Comparison of ENCODE assay signal across 1 cellular context in genomic region chr1:3668585-3669300, GRCh38.
TF ChIP-seq lines count a peak whose summit lies in the region.

No MANE protein-coding gene starts in this region.

TF ChIP-seq in HepG2, 621 proteins besides CTCF, POLR2A, EP300 and RAD21 (continued from another document and continues in another):
- TF ChIP-seq, protein P1, sequence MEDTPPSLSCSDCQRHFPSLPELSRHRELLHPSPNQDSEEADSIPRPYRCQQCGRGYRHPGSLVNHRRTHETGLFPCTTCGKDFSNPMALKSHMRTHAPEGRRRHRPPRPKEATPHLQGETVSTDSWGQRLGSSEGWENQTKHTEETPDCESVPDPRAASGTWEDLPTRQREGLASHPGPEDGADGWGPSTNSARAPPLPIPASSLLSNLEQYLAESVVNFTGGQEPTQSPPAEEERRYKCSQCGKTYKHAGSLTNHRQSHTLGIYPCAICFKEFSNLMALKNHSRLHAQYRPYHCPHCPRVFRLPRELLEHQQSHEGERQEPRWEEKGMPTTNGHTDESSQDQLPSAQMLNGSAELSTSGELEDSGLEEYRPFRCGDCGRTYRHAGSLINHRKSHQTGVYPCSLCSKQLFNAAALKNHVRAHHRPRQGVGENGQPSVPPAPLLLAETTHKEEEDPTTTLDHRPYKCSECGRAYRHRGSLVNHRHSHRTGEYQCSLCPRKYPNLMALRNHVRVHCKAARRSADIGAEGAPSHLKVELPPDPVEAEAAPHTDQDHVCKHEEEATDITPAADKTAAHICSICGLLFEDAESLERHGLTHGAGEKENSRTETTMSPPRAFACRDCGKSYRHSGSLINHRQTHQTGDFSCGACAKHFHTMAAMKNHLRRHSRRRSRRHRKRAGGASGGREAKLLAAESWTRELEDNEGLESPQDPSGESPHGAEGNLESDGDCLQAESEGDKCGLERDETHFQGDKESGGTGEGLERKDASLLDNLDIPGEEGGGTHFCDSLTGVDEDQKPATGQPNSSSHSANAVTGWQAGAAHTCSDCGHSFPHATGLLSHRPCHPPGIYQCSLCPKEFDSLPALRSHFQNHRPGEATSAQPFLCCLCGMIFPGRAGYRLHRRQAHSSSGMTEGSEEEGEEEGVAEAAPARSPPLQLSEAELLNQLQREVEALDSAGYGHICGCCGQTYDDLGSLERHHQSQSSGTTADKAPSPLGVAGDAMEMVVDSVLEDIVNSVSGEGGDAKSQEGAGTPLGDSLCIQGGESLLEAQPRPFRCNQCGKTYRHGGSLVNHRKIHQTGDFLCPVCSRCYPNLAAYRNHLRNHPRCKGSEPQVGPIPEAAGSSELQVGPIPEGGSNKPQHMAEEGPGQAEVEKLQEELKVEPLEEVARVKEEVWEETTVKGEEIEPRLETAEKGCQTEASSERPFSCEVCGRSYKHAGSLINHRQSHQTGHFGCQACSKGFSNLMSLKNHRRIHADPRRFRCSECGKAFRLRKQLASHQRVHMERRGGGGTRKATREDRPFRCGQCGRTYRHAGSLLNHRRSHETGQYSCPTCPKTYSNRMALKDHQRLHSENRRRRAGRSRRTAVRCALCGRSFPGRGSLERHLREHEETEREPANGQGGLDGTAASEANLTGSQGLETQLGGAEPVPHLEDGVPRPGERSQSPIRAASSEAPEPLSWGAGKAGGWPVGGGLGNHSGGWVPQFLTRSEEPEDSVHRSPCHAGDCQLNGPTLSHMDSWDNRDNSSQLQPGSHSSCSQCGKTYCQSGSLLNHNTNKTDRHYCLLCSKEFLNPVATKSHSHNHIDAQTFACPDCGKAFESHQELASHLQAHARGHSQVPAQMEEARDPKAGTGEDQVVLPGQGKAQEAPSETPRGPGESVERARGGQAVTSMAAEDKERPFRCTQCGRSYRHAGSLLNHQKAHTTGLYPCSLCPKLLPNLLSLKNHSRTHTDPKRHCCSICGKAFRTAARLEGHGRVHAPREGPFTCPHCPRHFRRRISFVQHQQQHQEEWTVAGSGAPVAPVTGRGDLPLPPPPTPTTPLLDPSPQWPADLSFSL (CRISPR knock-in tag; IDR thresholded peaks at IDR 0.05), result no peak
- TF ChIP-seq TRAFD1 (CRISPR knock-in tag; IDR thresholded peaks at IDR 0.05; ENCODE audit: borderline replicate concordance) (no peak), PRDM15 (CRISPR knock-in tag; IDR thresholded peaks at IDR 0.05) (peak; percentile 67), SP1 (IDR thresholded peaks at IDR 0.05) (no peak), SP1 (CRISPR knock-in tag; IDR thresholded peaks at IDR 0.05) (peak; percentile 43), ZNF331 (CRISPR knock-in tag; IDR thresholded peaks at IDR 0.05) (peak; percentile 70; the same call in 1 of the 2 replicates), IKZF4 (CRISPR knock-in tag; IDR thresholded peaks at IDR 0.05; ENCODE audit: borderline replicate concordance, low read depth, not compliant biosample characterization) (no peak), ZNF713 (CRISPR knock-in tag; IDR thresholded peaks at IDR 0.05) (no peak), TEAD3 (CRISPR knock-in tag; optimal IDR thresholded peaks at IDR 0.05; ENCODE audit: borderline replicate concordance) (peak; percentile 80), ARNT2 (CRISPR knock-in tag; IDR thresholded peaks at IDR 0.05; ENCODE audit: low read depth) (0 out of 2 replicates have a peak, but pooled peaks have one; percentile 14), CAMTA2 (CRISPR knock-in tag; IDR thresholded peaks at IDR 0.05; ENCODE audit: borderline replicate concordance) (no peak), NONO (IDR thresholded peaks at IDR 0.05) (no peak), NONO (CRISPR knock-in tag; conservative IDR thresholded peaks at IDR 0.05) (peak; percentile 59), TIGD3 (CRISPR knock-in tag; IDR thresholded peaks at IDR 0.05; ENCODE audit: borderline replicate concordance) (no peak), ZNF274 (CRISPR knock-in tag; IDR thresholded peaks at IDR 0.05) (peak; percentile 83; the same call in 1 of the 2 replicates), ZNF839 (CRISPR knock-in tag; IDR thresholded peaks at IDR 0.05; ENCODE audit: borderline replicate concordance) (no peak), ELF3 (CRISPR knock-in tag; IDR thresholded peaks at IDR 0.05) (peak; percentile 34; the same call in 1 of the 2 replicates), ZNF616 (CRISPR knock-in tag; IDR thresholded peaks at IDR 0.05; ENCODE audit: low read depth) (no peak), ZBTB1 (CRISPR knock-in tag; IDR thresholded peaks at IDR 0.05; ENCODE audit: borderline replicate concordance) (no peak), MTA1 (CRISPR knock-in tag; IDR thresholded peaks at IDR 0.05; ENCODE audit: borderline replicate concordance) (no peak; the same call in 1 of the 2 replicates), HNRNPK (IDR thresholded peaks at IDR 0.05; ENCODE audit: low read depth, low read length, poor library complexity, severe bottlenecking) (peak; percentile 71), ZNF101 (CRISPR knock-in tag; IDR thresholded peaks at IDR 0.05; ENCODE audit: borderline replicate concordance, low read depth) (no peak), ZNF841 (CRISPR knock-in tag; IDR thresholded peaks at IDR 0.05; ENCODE audit: borderline replicate concordance) (no peak), HINFP (CRISPR knock-in tag; IDR thresholded peaks at IDR 0.05; ENCODE audit: low read depth) (0 out of 2 replicates have a peak, but pooled peaks have one; percentile 39), GZF1 (CRISPR knock-in tag; IDR thresholded peaks at IDR 0.05) (no peak), PITX1 (CRISPR knock-in tag; IDR thresholded peaks at IDR 0.05) (peak; percentile 57), MAFF (IDR thresholded peaks at IDR 0.05; ENCODE audit: low read depth, low read length) (no peak), ZNF383 (CRISPR knock-in tag; IDR thresholded peaks at IDR 0.05; ENCODE audit: borderline replicate concordance) (no peak), MIER3 (CRISPR knock-in tag; IDR thresholded peaks at IDR 0.05; ENCODE audit: borderline replicate concordance) (no peak), KDM6A (CRISPR knock-in tag; IDR thresholded peaks at IDR 0.05; ENCODE audit: low read depth) (no peak), ZNF589 (CRISPR knock-in tag; conservative IDR thresholded peaks at IDR 0.05) (no peak; the same call in 1 of the 2 replicates), ZNF296 (CRISPR knock-in tag; conservative IDR thresholded peaks at IDR 0.05) (no peak), ZSCAN5A (CRISPR knock-in tag; IDR thresholded peaks at IDR 0.05; ENCODE audit: borderline replicate concordance) (no peak), SIX4 (CRISPR knock-in tag; IDR thresholded peaks at IDR 0.05) (no peak), NFRKB (IDR thresholded peaks at IDR 0.05) (no peak), MXI1 (IDR thresholded peaks at IDR 0.05; ENCODE audit: borderline replicate concordance, low read depth, low read length) (peak; percentile 99)
- TF ChIP-seq, protein P2, sequence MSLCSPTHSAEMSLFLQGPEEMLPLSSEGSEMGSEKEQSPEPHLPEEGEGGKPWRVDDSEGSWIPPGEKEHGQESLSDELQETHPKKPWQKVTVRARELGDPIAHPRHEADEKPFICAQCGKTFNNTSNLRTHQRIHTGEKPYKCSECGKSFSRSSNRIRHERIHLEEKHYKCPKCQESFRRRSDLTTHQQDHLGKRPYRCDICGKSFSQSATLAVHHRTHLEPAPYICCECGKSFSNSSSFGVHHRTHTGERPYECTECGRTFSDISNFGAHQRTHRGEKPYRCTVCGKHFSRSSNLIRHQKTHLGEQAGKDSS (CRISPR knock-in tag; IDR thresholded peaks at IDR 0.05; ENCODE audit: borderline replicate concordance, low read depth), result peak; percentile 37; the same call in 1 of the 2 replicates
- TF ChIP-seq, protein P3, sequence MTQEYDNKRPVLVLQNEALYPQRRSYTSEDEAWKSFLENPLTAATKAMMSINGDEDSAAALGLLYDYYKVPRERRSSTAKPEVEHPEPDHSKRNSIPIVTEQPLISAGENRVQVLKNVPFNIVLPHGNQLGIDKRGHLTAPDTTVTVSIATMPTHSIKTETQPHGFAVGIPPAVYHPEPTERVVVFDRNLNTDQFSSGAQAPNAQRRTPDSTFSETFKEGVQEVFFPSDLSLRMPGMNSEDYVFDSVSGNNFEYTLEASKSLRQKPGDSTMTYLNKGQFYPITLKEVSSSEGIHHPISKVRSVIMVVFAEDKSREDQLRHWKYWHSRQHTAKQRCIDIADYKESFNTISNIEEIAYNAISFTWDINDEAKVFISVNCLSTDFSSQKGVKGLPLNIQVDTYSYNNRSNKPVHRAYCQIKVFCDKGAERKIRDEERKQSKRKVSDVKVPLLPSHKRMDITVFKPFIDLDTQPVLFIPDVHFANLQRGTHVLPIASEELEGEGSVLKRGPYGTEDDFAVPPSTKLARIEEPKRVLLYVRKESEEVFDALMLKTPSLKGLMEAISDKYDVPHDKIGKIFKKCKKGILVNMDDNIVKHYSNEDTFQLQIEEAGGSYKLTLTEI (CRISPR knock-in tag; conservative IDR thresholded peaks at IDR 0.05), result no peak
- TF ChIP-seq, protein P4, sequence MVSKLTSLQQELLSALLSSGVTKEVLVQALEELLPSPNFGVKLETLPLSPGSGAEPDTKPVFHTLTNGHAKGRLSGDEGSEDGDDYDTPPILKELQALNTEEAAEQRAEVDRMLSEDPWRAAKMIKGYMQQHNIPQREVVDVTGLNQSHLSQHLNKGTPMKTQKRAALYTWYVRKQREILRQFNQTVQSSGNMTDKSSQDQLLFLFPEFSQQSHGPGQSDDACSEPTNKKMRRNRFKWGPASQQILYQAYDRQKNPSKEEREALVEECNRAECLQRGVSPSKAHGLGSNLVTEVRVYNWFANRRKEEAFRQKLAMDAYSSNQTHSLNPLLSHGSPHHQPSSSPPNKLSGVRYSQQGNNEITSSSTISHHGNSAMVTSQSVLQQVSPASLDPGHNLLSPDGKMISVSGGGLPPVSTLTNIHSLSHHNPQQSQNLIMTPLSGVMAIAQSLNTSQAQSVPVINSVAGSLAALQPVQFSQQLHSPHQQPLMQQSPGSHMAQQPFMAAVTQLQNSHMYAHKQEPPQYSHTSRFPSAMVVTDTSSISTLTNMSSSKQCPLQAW (CRISPR knock-in tag; IDR thresholded peaks at IDR 0.05), result peak; percentile 54; the same call in 1 of the 2 replicates
